Comparison of ENCODE assay signal across 9 cellular contexts in the genomic region with DNA sequence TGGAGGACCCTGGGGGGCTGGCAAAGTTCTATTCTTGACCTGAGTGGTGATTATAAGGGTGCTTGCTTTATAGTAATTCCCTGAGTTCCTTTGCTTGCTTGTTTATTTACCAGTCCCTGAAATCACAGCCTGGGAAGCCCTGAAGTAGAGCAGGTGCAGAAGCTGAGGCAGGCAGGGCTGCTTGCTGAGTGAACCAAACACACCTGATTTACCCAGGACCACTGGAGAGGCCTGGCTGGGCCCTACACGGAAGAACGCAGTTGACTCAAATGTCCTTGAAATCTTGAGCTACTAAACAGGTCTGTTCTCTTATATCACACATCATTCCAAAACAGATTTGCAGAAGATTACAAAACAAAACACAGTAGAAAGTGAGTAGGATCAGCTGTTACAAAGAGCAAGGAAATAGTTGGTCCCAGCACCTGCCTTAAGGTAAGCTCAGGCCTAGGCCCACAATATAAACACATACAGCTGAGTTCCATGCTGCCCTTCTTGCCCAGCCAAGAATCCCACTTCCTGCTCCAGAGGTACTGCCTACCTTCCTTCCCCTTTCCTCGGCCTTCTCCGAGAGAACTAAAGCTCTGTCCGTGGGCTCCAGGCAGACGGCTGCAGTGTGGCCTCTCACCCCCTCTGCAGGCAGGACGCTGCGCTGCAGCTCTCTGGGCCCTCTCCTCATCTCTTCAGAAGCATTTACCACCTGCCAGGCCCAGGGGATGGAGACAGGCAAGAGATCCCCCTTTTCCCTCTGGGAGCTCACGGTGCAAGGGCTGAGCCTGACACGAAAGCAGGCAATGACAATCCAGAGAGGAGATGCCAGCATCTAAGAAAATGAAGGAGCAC. TPM values are rescaled to one million over a fixed set of nuclear protein-coding genes. Genes with fewer than 3 reads are reported as not detected.
DNase-seq lines count a peak whose midpoint lies in the region; ATAC-seq, FAIRE-seq and TF ChIP-seq lines count a peak whose summit lies in the region.
"Had no signal": no experiment of that assay in that cellular context is flagged by ENCODE, and none has a peak within 500 bp of the region (broad histone marks: within the 10 kb centered on the region; RNA-seq: fewer than 3 reads in every experiment).

No MANE protein-coding gene starts in this region.

- POLR2A ChIA-PET in endothelial cell of umbilical vein (lab: Charles Lee): no interaction called here

- ATAC-seq in CD4-positive, CD25-positive, alpha-beta regulatory T cell (ENCODE audit: low read depth in 2 of 2): peak; percentile 83 to 89
- ATAC-seq in GM19438 (IDR thresholded peaks at IDR 0.05; ENCODE audit: low read depth, unreplicated experiment): peak; percentile 75

- H3K4me3 Mint-ChIP-seq in CD4-positive, CD25-positive, alpha-beta regulatory T cell: peak overlapping the region in 2 of 4 donors; percentile 58 to 59
- H3K4me3 Mint-ChIP-seq: IgD-negative memory B cell had no signal

- no peaks in the 10 kb centered on the region for H3K4me1 ChIP-seq in CD4-positive, CD25-positive, alpha-beta regulatory T cell (ENCODE audit: control insufficient read depth, insufficient read depth, low read length, poor library complexity, severe bottlenecking)
- H3K4me1 ChIP-seq in endothelial cell of umbilical vein (ENCODE audit: control insufficient read depth, extremely low read depth, insufficient read depth, low read length): peaks cover 37% of the 10 kb centered on the region
- peaks cover 3 to 19% of the 10 kb centered on the region in 2 donors for H3K4me1 ChIP-seq in muscle layer of duodenum (ENCODE audit: control insufficient read depth in 1 of 2, insufficient read depth in 2 of 2, low read length in 2 of 2)

- H3K9ac ChIP-seq in endothelial cell of umbilical vein (replicated peaks; ENCODE audit: extremely low read depth, insufficient read depth, low read length): no peak overlapping the region

- no peaks in the 10 kb centered on the region for H3K9me3 ChIP-seq in CD4-positive, CD25-positive, alpha-beta regulatory T cell (ENCODE audit: control insufficient read depth in 2 of 2, low read length in 2 of 2)
- H3K9me3 ChIP-seq in endothelial cell of umbilical vein (replicated peaks; ENCODE audit: control insufficient read depth, insufficient read depth, low read length): no peaks in the 10 kb centered on the region
- no peaks in the 10 kb centered on the region for H3K9me3 ChIP-seq in muscle layer of duodenum (ENCODE audit: control insufficient read depth in 1 of 2, low read length in 2 of 2)

- H3K27ac Mint-ChIP-seq in CD4-positive, CD25-positive, alpha-beta regulatory T cell: peak overlapping the region in 2 of 3 donors; percentile 82 to 84
- H3K27ac Mint-ChIP-seq: IgD-negative memory B cell had no signal

- H2AFZ ChIP-seq in endothelial cell of umbilical vein (ENCODE audit: low read depth, low read length): no peak overlapping the region

- H3K9me1 ChIP-seq in endothelial cell of umbilical vein (replicated peaks; ENCODE audit: control insufficient read depth, extremely low read depth, insufficient read depth, low read length): no peaks in the 10 kb centered on the region

- H3K4me2 ChIP-seq in endothelial cell of umbilical vein (ENCODE audit: insufficient read depth, low read length): no peak overlapping the region

- peaks cover 6 to 15% (median 9%) of the 10 kb centered on the region in 4 donors for H3K4me1 Mint-ChIP-seq in CD4-positive, CD25-positive, alpha-beta regulatory T cell

- no peak overlapping the region for H3K4me3 ChIP-seq in CD4-positive, CD25-positive, alpha-beta regulatory T cell (ENCODE audit: low read depth, low read length)
- H3K4me3 ChIP-seq in endothelial cell of umbilical vein (replicated peaks in 1 of 3; ENCODE audit: insufficient read depth in 1 of 3, low read depth in 1 of 3, low read length in 3 of 3) (no peak overlapping the region), muscle layer of duodenum (ENCODE audit: low read depth in 1 of 2, low read length in 2 of 2) (no peak overlapping the region)

- no peaks in the 10 kb centered on the region for H3K79me2 ChIP-seq in endothelial cell of umbilical vein (ENCODE audit: control insufficient read depth, insufficient read depth, low read length)

- peak; percentile 95 for FAIRE-seq in endothelial cell of umbilical vein (lab: Jason Lieb, UNC)

- intact Hi-C loops in endothelial cell of umbilical vein (cut with micrococcal nuclease): loop anchor here (1.0 to 5.0 kb wide), 6 partner anchors 47 to 449 kb away; partner anchors contain the start of genes NRIP3, SCUBE2 and TMEM9B

- H3K27ac ChIP-seq in CD4-positive, CD25-positive, alpha-beta regulatory T cell (ENCODE audit: insufficient read depth, low read length, poor library complexity, severe bottlenecking): no peak overlapping the region
- H3K27ac ChIP-seq in endothelial cell of umbilical vein (ENCODE audit: insufficient read depth, low read depth, low read length) (peak overlapping the region; percentile 75), muscle layer of duodenum (ENCODE audit: low read length) (peak overlapping the region; percentile 25)

- H3K9me3 Mint-ChIP-seq in CD4-positive, CD25-positive, alpha-beta regulatory T cell: no peaks in the 10 kb centered on the region
- H3K9me3 Mint-ChIP-seq: IgD-negative memory B cell had no signal

- peak; percentile 20 to 68 (median 48) for DNase-seq in CD4-positive, CD25-positive, alpha-beta regulatory T cell
- DNase-seq in HT1080 (ENCODE audit: low read depth) (peak; percentile 75), NOMO-1 treated with DMSO at 0.1 percent for 48 hours (lab: John Stamatoyannopoulos, UW; ENCODE audit: unreplicated experiment) (peak; percentile 55), endothelial cell of umbilical vein (ENCODE audit: low read depth, low spot score) (peak; percentile 85)
- peak; percentile 83 for DNase-seq in activated CD8-positive, alpha-beta memory T cell treated with anti-CD3 and anti-CD28 coated beads, Interleukin-2, amount 50 U/mL, for 48 hours
- DNase-seq in stimulated activated CD8-positive, alpha-beta memory T cell treated with anti-CD3 and anti-CD28 coated beads, Interleukin-7, amount 100 ng/mL, for 48 hours (ENCODE audit: extremely low read depth in 1 of 2, low read depth in 1 of 2): peak; percentile 39

- H3K36me3 ChIP-seq in CD4-positive, CD25-positive, alpha-beta regulatory T cell (ENCODE audit: control insufficient read depth, insufficient read depth, low read length): peaks cover under 1% of the 10 kb centered on the region
- peaks cover 5 to 7% of the 10 kb centered on the region in 2 experiments for H3K36me3 ChIP-seq in endothelial cell of umbilical vein (ENCODE audit: control insufficient read depth in 2 of 2, extremely low read depth in 1 of 2, insufficient read depth in 2 of 2, low read length in 2 of 2)
- H3K36me3 ChIP-seq in muscle layer of duodenum (ENCODE audit: control insufficient read depth in 1 of 2, insufficient read depth in 2 of 2, low read length in 2 of 2): peaks cover 12 to 36% of the 10 kb centered on the region in 2 donors

- no peak for TF ChIP-seq POLR2A in endothelial cell of umbilical vein (IDR thresholded peaks at IDR 0.05; ENCODE audit: low read depth, low read length)

- no peaks in the 10 kb centered on the region for H3K27me3 Mint-ChIP-seq in CD4-positive, CD25-positive, alpha-beta regulatory T cell
- H3K27me3 Mint-ChIP-seq: IgD-negative memory B cell had no signal

- H3K36me3 Mint-ChIP-seq in CD4-positive, CD25-positive, alpha-beta regulatory T cell: no peaks in the 10 kb centered on the region
- H3K36me3 Mint-ChIP-seq: IgD-negative memory B cell had no signal

- no peaks in the 10 kb centered on the region for H4K20me1 ChIP-seq in endothelial cell of umbilical vein (replicated peaks; ENCODE audit: control insufficient read depth, extremely low read depth, insufficient read depth, low read length)

- peak; percentile 90 to 99 for TF ChIP-seq CTCF in endothelial cell of umbilical vein (IDR thresholded peaks at IDR 0.05; ENCODE audit: extremely low read depth in 1 of 2, insufficient read depth in 1 of 2, low read depth in 1 of 2, low read length in 2 of 2)

- dilution Hi-C loops in endothelial cell of umbilical vein (cut with MboI; ENCODE audit: extremely low pct_ligation_motif_present, low sequenced_read_pairs): no loop called here

- no TSS peak for BruUV-seq in endothelial cell of umbilical vein (replicated peaks; lab: Mats Ljungman, UMichigan)

- CTCF ChIA-PET in endothelial cell of umbilical vein (lab: Charles Lee): interaction anchor here (0.6 to 4.3 kb wide), 63 partner anchors 8 to 1131 kb away, joined by 3 to 248 read pairs (median 3); partner anchors contain the start of genes NRIP3 and TMEM9B

- no peaks in the 10 kb centered on the region for H3K27me3 ChIP-seq in CD4-positive, CD25-positive, alpha-beta regulatory T cell (ENCODE audit: control insufficient read depth, insufficient read depth, low read length)
- H3K27me3 ChIP-seq in endothelial cell of umbilical vein (ENCODE audit: control insufficient read depth in 2 of 2, insufficient read depth in 2 of 2, low read length in 2 of 2) (no peaks in the 10 kb centered on the region), muscle layer of duodenum (ENCODE audit: low read depth, low read length) (no peaks in the 10 kb centered on the region)

TF ChIP-seq in endothelial cell of umbilical vein, 7 proteins besides CTCF, POLR2A, EP300 and RAD21 (continues in another document):
- TF ChIP-seq MYC (IDR thresholded peaks at IDR 0.05; ENCODE audit: low read depth, low read length) (no peak), FOS (IDR thresholded peaks at IDR 0.05; ENCODE audit: borderline replicate concordance, insufficient read depth, low read length) (no peak), JUN (IDR thresholded peaks at IDR 0.05; ENCODE audit: borderline replicate concordance, insufficient read depth, insufficient read length, low read depth) (no peak), EZH2 (IDR thresholded peaks at IDR 0.05; ENCODE audit: borderline replicate concordance, low read depth, low read length, severe bottlenecking) (no peak)

RNA-seq across cellular contexts. Expression of gene SCUBE2, which starts 46.1 kb away (rescaled TPM):
- total RNA-seq in CD4-positive, CD25-positive, alpha-beta regulatory T cell: not detected
- polyA plus RNA-seq in CD4-positive, CD25-positive, alpha-beta regulatory T cell: not detected
- 0.71 and 1.5 TPM in 2 replicates for total RNA-seq in HT1080 (2014; rRNA removed; shearing (Covaris generic))
- 0.15 and 0.75 TPM in 2 replicates for polyA plus RNA-seq in HT1080 (2015; cell fraction: cytosol; rRNA removed)
- polyA plus RNA-seq in HT1080 (2015; cell fraction: nucleus; rRNA removed): 0.31 and 0.57 TPM in 2 replicates
- total RNA-seq in endothelial cell of umbilical vein: 1.6 and 3.5 TPM in 2 replicates
- polyA plus RNA-seq in endothelial cell of umbilical vein: 0.54 and 0.55 TPM in 2 replicates
- polyA plus RNA-seq in endothelial cell of umbilical vein (2011; cell fraction: cytosol; rRNA removed): 0.25 and 0.66 TPM in 2 replicates
- 1.2 and 1.4 TPM in 2 replicates for polyA plus RNA-seq in endothelial cell of umbilical vein (2011; cell fraction: nucleus; rRNA removed)
- 0.87 and 1.2 TPM in 2 replicates for polyA plus RNA-seq in endothelial cell of umbilical vein (2012)
- polyA minus RNA-seq in endothelial cell of umbilical vein: 0.17 and 0.80 TPM in 2 replicates
- polyA minus RNA-seq in endothelial cell of umbilical vein (2011; cell fraction: cytosol; rRNA and poly(A)+ RNA removed): not detected
- polyA minus RNA-seq in endothelial cell of umbilical vein (2011; cell fraction: nucleus; rRNA and poly(A)+ RNA removed): 2.0 and 3.4 TPM in 2 replicates
- polyA plus RNA-seq: IgD-negative memory B cell had no signal
